8 cellular contexts compared by ENCODE assay signal in the genomic region with DNA sequence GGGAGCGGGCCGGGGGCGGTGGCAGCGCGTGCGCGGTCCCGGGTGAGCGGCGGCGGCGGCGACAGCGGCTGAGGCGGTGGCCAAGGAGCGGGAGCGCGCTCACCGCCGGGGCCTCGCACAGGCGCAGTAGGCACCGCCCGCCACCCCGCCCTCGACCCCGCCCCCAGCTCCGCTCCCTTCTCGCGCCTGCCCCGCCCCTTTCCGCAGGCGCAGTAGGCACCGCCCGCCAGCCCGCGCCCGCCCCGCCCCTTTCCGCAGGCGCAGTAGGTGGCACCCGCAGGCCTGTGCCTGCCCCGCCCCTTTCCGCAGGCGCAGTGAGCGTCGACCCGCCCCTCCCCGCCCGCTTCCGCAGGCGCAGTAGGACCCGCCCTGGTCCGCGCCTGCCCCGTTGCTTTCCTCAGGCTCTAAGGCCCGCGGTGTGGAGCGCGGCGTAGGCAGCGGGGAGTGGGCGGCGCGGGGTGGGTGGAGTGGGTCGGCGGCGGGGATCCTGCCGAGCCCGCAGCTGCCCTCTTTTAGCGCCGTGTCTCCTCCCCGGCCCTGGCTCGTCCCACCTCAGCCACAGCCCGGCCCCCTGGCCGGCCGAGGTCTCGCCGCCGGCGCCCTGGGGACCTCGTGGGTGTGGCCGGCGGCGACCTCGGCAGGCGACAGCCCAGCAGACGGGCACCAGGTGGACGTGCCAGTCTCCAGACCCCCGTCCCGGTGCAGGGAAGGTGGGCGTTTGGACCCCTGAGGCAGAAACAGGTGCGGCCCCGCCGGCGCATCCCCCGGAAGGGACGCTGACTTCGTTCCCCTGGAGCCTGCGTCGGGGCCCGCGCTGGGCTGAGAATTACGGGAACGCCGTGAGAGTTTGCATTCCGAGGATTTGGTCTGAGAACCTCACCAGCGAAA. TPM values are rescaled to one million over a fixed set of nuclear protein-coding genes. Genes with fewer than 3 reads are reported as not detected.
DNase-seq lines count a peak whose midpoint lies in the region; ATAC-seq, FAIRE-seq and TF ChIP-seq lines count a peak whose summit lies in the region.

A gene with protein sequence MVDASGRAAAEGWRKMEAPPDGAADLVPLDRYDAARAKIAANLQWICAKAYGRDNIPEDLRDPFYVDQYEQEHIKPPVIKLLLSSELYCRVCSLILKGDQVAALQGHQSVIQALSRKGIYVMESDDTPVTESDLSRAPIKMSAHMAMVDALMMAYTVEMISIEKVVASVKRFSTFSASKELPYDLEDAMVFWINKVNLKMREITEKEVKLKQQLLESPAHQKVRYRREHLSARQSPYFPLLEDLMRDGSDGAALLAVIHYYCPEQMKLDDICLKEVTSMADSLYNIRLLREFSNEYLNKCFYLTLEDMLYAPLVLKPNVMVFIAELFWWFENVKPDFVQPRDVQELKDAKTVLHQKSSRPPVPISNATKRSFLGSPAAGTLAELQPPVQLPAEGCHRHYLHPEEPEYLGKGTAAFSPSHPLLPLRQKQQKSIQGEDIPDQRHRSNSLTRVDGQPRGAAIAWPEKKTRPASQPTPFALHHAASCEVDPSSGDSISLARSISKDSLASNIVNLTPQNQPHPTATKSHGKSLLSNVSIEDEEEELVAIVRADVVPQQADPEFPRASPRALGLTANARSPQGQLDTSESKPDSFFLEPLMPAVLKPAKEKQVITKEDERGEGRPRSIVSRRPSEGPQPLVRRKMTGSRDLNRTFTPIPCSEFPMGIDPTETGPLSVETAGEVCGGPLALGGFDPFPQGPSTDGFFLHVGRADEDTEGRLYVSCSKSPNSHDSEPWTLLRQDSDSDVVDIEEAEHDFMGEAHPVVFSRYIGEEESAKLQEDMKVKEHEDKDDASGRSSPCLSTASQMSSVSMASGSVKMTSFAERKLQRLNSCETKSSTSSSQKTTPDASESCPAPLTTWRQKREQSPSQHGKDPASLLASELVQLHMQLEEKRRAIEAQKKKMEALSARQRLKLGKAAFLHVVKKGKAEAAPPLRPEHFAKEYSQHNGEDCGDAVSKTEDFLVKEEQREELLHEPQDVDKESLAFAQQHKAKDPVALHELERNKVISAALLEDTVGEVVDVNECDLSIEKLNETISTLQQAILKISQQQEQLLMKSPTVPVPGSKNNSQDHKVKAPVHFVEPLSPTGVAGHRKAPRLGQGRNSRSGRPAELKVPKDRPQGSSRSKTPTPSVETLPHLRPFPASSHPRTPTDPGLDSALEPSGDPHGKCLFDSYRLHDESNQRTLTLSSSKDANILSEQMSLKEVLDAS (N-terminal part only) (minus strand): TSS at position 101 of the 888 bp plus-strand sequence. CDS start 387 bp downstream, outside the sequence.

- H3K27me3 Mint-ChIP-seq in activated naive CD8-positive, alpha-beta T cell treated with anti-CD3 and anti-CD28 coated beads, Interleukin-2, amount 10 ng/mL, durations not matched to agents 7 days and 5 days: no peaks in the 10 kb centered on the region

- H3K27ac ChIP-seq in pancreas (peak within 1 kb of the TSS; percentile 55 to 64 (median 59)), thymus (ENCODE audit: low read depth) (peak within 1 kb of the TSS; percentile 86)

- no peak for FAIRE-seq in pancreas (lab: Jason Lieb, UNC)

- H3K9me3 Mint-ChIP-seq in activated naive CD8-positive, alpha-beta T cell treated with anti-CD3 and anti-CD28 coated beads, Interleukin-2, amount 10 ng/mL, durations not matched to agents 7 days and 5 days: peaks cover 2% of the 10 kb centered on the region

- no peak within 1 kb of the TSS for H3K27ac Mint-ChIP-seq in activated naive CD8-positive, alpha-beta T cell treated with anti-CD3 and anti-CD28 coated beads, Interleukin-2, amount 10 ng/mL, durations not matched to agents 7 days and 5 days

- peaks cover 37% of the 10 kb centered on the region for H3K36me3 Mint-ChIP-seq in activated naive CD8-positive, alpha-beta T cell treated with anti-CD3 and anti-CD28 coated beads, Interleukin-2, amount 10 ng/mL, durations not matched to agents 7 days and 5 days

- DNase-seq in GM12864 (ENCODE audit: low read depth): peak; percentile 72
- DNase-seq in NCI-H1417 (lab: John Stamatoyannopoulos, UW): peak; percentile 85 to 96 (median 94)
- DNase-seq in SW 1271 (lab: John Stamatoyannopoulos, UW): peak; percentile 66 to 89
- peak; percentile 98 for DNase-seq in activated naive CD8-positive, alpha-beta T cell treated with anti-CD3 and anti-CD28 coated beads, Interleukin-2, amount 10 ng/mL, durations not matched to agents 7 days and 5 days
- peak; percentile 96 for DNase-seq in Right ventricle myocardium inferior (ENCODE audit: missing footprints)
- peak; percentile 87 to 98 (median 96) for DNase-seq in pancreas

- H3K4me1 ChIP-seq in pancreas (peaks cover 0 to 26% (median 9%) of the 10 kb centered on the region in 3 donors), thymus (ENCODE audit: control insufficient read depth, insufficient read depth, low read length) (peaks cover 9% of the 10 kb centered on the region)

- H3K27me3 ChIP-seq in pancreas (no peaks in the 10 kb centered on the region), thymus (ENCODE audit: control insufficient read depth, insufficient read depth) (no peaks in the 10 kb centered on the region)

- peak within 1 kb of the TSS; percentile 74 for H3K4me3 ChIP-seq in GM12864 (ENCODE audit: low read depth, low read length)
- H3K4me3 ChIP-seq in pancreas: peak within 1 kb of the TSS; percentile 53 to 87 (median 70)
- H3K4me3 ChIP-seq in thymus (ENCODE audit: low read length): peak within 1 kb of the TSS; percentile 96

- POLR2A ChIA-PET in activated naive CD8-positive, alpha-beta T cell treated with anti-CD3 and anti-CD28 coated beads, Interleukin-2, amount 10 ng/mL, durations not matched to agents 7 days and 5 days (lab: Charles Lee): interaction anchor here (0.6 to 1.1 kb wide), 5 partner anchors 18 to 234 kb away, joined by 3 to 5 read pairs (median 3); no protein-coding TSS in a partner anchor

- ATAC-seq in HG02642 (IDR thresholded peaks at IDR 0.05; ENCODE audit: poor library complexity, unreplicated experiment) (peak; percentile 76), Right ventricle myocardium inferior (peak; percentile 98), pancreas (peak; percentile 93 to 97 (median 96))
- peak; percentile 91 for ATAC-seq in activated naive CD8-positive, alpha-beta T cell treated with anti-CD3 and anti-CD28 coated beads, Interleukin-2, amount 10 ng/mL, durations not matched to agents 7 days and 5 days (ENCODE audit: low read depth)

- peaks cover 30% of the 10 kb centered on the region for H3K4me1 Mint-ChIP-seq in activated naive CD8-positive, alpha-beta T cell treated with anti-CD3 and anti-CD28 coated beads, Interleukin-2, amount 10 ng/mL, durations not matched to agents 7 days and 5 days

- TF ChIP-seq CTCF in GM12864 (IDR thresholded peaks at IDR 0.05; ENCODE audit: low read depth, low read length, missing control alignments) (no peak), pancreas (IDR thresholded peaks at IDR 0.05) (no peak)

- peak within 1 kb of the TSS; percentile 82 for H3K4me3 Mint-ChIP-seq in activated naive CD8-positive, alpha-beta T cell treated with anti-CD3 and anti-CD28 coated beads, Interleukin-2, amount 10 ng/mL, durations not matched to agents 7 days and 5 days

- intact Hi-C loops in Right ventricle myocardium inferior (cut with DNase I) (loop anchor here (5.0 kb wide), 3 partner anchors 40 to 55 kb away; partner anchors contain the start of gene UBAC1), pancreas (cut with DNase I) (no loop called here)

- H3K9me3 ChIP-seq in pancreas (no peaks in the 10 kb centered on the region), thymus (ENCODE audit: control insufficient read depth) (peaks cover 1% of the 10 kb centered on the region)

- H3K36me3 ChIP-seq in pancreas (no peaks in the 10 kb centered on the region), thymus (ENCODE audit: control insufficient read depth, insufficient read depth) (no peaks in the 10 kb centered on the region)

- 0 to 1% methylated on average over 36 to 108 of the region's 108 CpGs for WGBS in pancreas, 2 donors
- 1% methylated on average over 107 of the region's 108 CpGs for WGBS in thymus

RNA-seq across cellular contexts. Expression of the gene that starts here (rescaled TPM):
- total RNA-seq in activated naive CD8-positive, alpha-beta T cell treated with anti-CD3 and anti-CD28 coated beads, Interleukin-2, amount 10 ng/mL, durations not matched to agents 7 days and 5 days: 10 to 100 TPM; 32.5 to 35.4 TPM
- total RNA-seq in Right ventricle myocardium inferior (17.6 TPM), pancreas (10 to 100 TPM; 11.6 to 20.1 (median 13.4) TPM)
- polyA plus RNA-seq in pancreas (1 to 10 TPM; 3.8 to 4.0 TPM), thymus (9.9 TPM)

Comparison
In these comparisons a context has a peak if more than half of its experiments do, and no peak if none do; other contexts are left out.
1. Peak in every context shown above with its lines: DNase-seq, ATAC-seq, H3K4me3 ChIP-seq and H3K27ac ChIP-seq.